In genomic region chr19:36379510-36379819, GRCh38 we compare ENCODE assay signal across 8 cellular contexts. TPM values are rescaled to one million over a fixed set of nuclear protein-coding genes. Genes with fewer than 3 reads are reported as not detected.
DNase-seq lines count a peak whose midpoint lies in the region; ATAC-seq, FAIRE-seq and TF ChIP-seq lines count a peak whose summit lies in the region.

No MANE protein-coding gene starts in this region.

- H3K27ac Mint-ChIP-seq in T-helper 1 cell treated with Interleukin-12 subunit alpha and Interleukin-12 subunit beta and Interleukin-4 antibody, amounts not matched to agents 30 μg/mL and 1 μg/mL, for 36 hours, result peak overlapping the region; percentile 36
- H3K27ac Mint-ChIP-seq in activated naive CD8-positive, alpha-beta T cell treated with anti-CD3 and anti-CD28 coated beads for 36 hours, result no peak overlapping the region

- H3K4me3 Mint-ChIP-seq in T-helper 1 cell treated with Interleukin-12 subunit alpha and Interleukin-12 subunit beta and Interleukin-4 antibody, amounts not matched to agents 30 μg/mL and 1 μg/mL, for 36 hours, result peak overlapping the region; percentile 86
- peak overlapping the region; percentile 82 for H3K4me3 Mint-ChIP-seq in activated naive CD8-positive, alpha-beta T cell treated with anti-CD3 and anti-CD28 coated beads for 36 hours

- FAIRE-seq in kidney (lab: Jason Lieb, UNC), result no peak

- intact Hi-C loops in kidney (cut with DNase I), result no loop called here

- peaks cover 3 to 4% of the 10 kb centered on the region in 2 donors for H3K4me1 ChIP-seq in kidney (ENCODE audit: control insufficient read depth in 1 of 2, insufficient read depth in 1 of 2, low read depth in 1 of 2, low read length in 2 of 2)
- H3K4me1 ChIP-seq in subcutaneous abdominal adipose tissue (ENCODE audit: control insufficient read depth in 5 of 5, insufficient read depth in 5 of 5, low read length in 5 of 5), result peaks cover 3 to 20% (median 17%) of the 10 kb centered on the region in 5 donors

- H3K36me3 ChIP-seq in kidney (ENCODE audit: control insufficient read depth in 1 of 2, insufficient read depth in 2 of 2, low read length in 2 of 2) (no peaks in the 10 kb centered on the region), subcutaneous abdominal adipose tissue (ENCODE audit: control insufficient read depth in 5 of 5, insufficient read depth in 5 of 5, low read length in 5 of 5) (no peaks in the 10 kb centered on the region)

- no peak for TF ChIP-seq CTCF in kidney (IDR thresholded peaks at IDR 0.05; ENCODE audit: borderline replicate concordance, extremely low read depth, insufficient read depth)

- no peak for ATAC-seq in HG03565 (IDR thresholded peaks at IDR 0.05; ENCODE audit: unreplicated experiment)

- H3K27me3 ChIP-seq in subcutaneous abdominal adipose tissue (ENCODE audit: control insufficient read depth in 5 of 5, insufficient read depth in 4 of 5, low read length in 5 of 5), result no peaks in the 10 kb centered on the region

- H3K27me3 Mint-ChIP-seq in T-helper 1 cell treated with Interleukin-12 subunit alpha and Interleukin-12 subunit beta and Interleukin-4 antibody, amounts not matched to agents 30 μg/mL and 1 μg/mL, for 36 hours (ENCODE audit: low read depth), result no peaks in the 10 kb centered on the region
- H3K27me3 Mint-ChIP-seq in activated naive CD8-positive, alpha-beta T cell treated with anti-CD3 and anti-CD28 coated beads for 36 hours, result no peaks in the 10 kb centered on the region

- H3K9ac ChIP-seq in kidney (ENCODE audit: low read length in 2 of 2) (peak overlapping the region; percentile 22 to 94), subcutaneous abdominal adipose tissue (ENCODE audit: low read length in 5 of 5) (peak overlapping the region in 3 of 5 donors; percentile 88 to 97 (median 91))

- peaks cover 2% of the 10 kb centered on the region for H3K36me3 Mint-ChIP-seq in T-helper 1 cell treated with Interleukin-12 subunit alpha and Interleukin-12 subunit beta and Interleukin-4 antibody, amounts not matched to agents 30 μg/mL and 1 μg/mL, for 36 hours (ENCODE audit: low read depth)
- peaks cover 16% of the 10 kb centered on the region for H3K36me3 Mint-ChIP-seq in activated naive CD8-positive, alpha-beta T cell treated with anti-CD3 and anti-CD28 coated beads for 36 hours

- peaks cover 12% of the 10 kb centered on the region for H3K4me1 Mint-ChIP-seq in T-helper 1 cell treated with Interleukin-12 subunit alpha and Interleukin-12 subunit beta and Interleukin-4 antibody, amounts not matched to agents 30 μg/mL and 1 μg/mL, for 36 hours (ENCODE audit: low read depth)
- H3K4me1 Mint-ChIP-seq in activated naive CD8-positive, alpha-beta T cell treated with anti-CD3 and anti-CD28 coated beads for 36 hours, result peaks cover 18% of the 10 kb centered on the region

- no peak for DNase-seq in T-helper 1 cell
- no peak for DNase-seq in activated naive CD8-positive, alpha-beta T cell treated with anti-CD3 and anti-CD28 coated beads for 36 hours
- DNase-seq in kidney, result no peak
- no peak for DNase-seq in activated CD4-positive, CD25-positive, alpha-beta regulatory T cell (lab: John Stamatoyannopoulos, UW)
- no peak for DNase-seq in activated CD4-positive, alpha-beta T cell treated with anti-CD3 and anti-CD28 coated beads for 48 hours

- no peaks in the 10 kb centered on the region for H3K9me3 ChIP-seq in kidney (ENCODE audit: control insufficient read depth in 1 of 2, low read length in 2 of 2)
- H3K9me3 ChIP-seq in subcutaneous abdominal adipose tissue (ENCODE audit: control insufficient read depth in 5 of 5, low read length in 5 of 5), result peaks cover 0 to 4% (median 0%) of the 10 kb centered on the region in 5 donors

- H3K27ac ChIP-seq in kidney (ENCODE audit: low read depth in 2 of 2, low read length in 2 of 2) (no peak overlapping the region), subcutaneous abdominal adipose tissue (ENCODE audit: low read depth, low read length) (peak overlapping the region; percentile 81)

- H3K9me3 Mint-ChIP-seq in T-helper 1 cell treated with Interleukin-12 subunit alpha and Interleukin-12 subunit beta and Interleukin-4 antibody, amounts not matched to agents 30 μg/mL and 1 μg/mL, for 36 hours, result peaks cover 18% of the 10 kb centered on the region
- H3K9me3 Mint-ChIP-seq in activated naive CD8-positive, alpha-beta T cell treated with anti-CD3 and anti-CD28 coated beads for 36 hours, result peaks cover 22% of the 10 kb centered on the region

- peak overlapping the region; percentile 92 to 95 for H3K4me3 ChIP-seq in kidney (ENCODE audit: low read length in 2 of 2)
- peak overlapping the region; percentile 50 to 99 (median 93) for H3K4me3 ChIP-seq in subcutaneous abdominal adipose tissue (ENCODE audit: low read depth in 1 of 5, low read length in 5 of 5)

RNA-seq across cellular contexts. Expression of gene ZFP14, which starts 0.5 kb away (rescaled TPM):
- 1 to 10 TPM in 1 of 2 experiments, under 1 TPM in 1; 0.66 to 1.2 TPM for total RNA-seq in activated naive CD8-positive, alpha-beta T cell treated with anti-CD3 and anti-CD28 coated beads for 36 hours
- total RNA-seq in kidney, result 7.3 TPM
- polyA plus RNA-seq in kidney (ENCODE audit: insufficient read depth, low read depth, low replicate concordance), result 4.3 TPM

RNA-seq across cellular contexts. Expression of gene ZFP82, which starts 39.0 kb away (rescaled TPM):
- 1 to 10 TPM; 5.2 to 5.7 TPM for total RNA-seq in activated naive CD8-positive, alpha-beta T cell treated with anti-CD3 and anti-CD28 coated beads for 36 hours
- total RNA-seq in kidney, result 7.9 TPM
- polyA plus RNA-seq in kidney (ENCODE audit: insufficient read depth, low read depth, low replicate concordance), result 4.5 TPM
